ENCODE assay signal across 14 cellular contexts in genomic region chr15:80615361-80615736, GRCh38.
A peak's percentile ranks its signal among the peaks of the same experiment; 100 is the strongest.
DNase-seq lines count a peak whose midpoint lies in the region; ATAC-seq, FAIRE-seq and TF ChIP-seq lines count a peak whose summit lies in the region.
"Had no signal": no experiment of that assay in that cellular context is flagged by ENCODE, and none has a peak within 500 bp of the region (broad histone marks: within the 10 kb centered on the region; RNA-seq: fewer than 3 reads in every experiment).

No MANE protein-coding gene starts in this region.

- ATAC-seq in Right ventricle myocardium inferior (peak; percentile 20), lower lobe of right lung (peak; percentile 7 to 9), GM18502 (IDR thresholded peaks at IDR 0.05; ENCODE audit: poor library complexity, unreplicated experiment) (no peak), HG03571 (IDR thresholded peaks at IDR 0.05; ENCODE audit: unreplicated experiment) (no peak)

- H3K36me3 ChIP-seq in right atrium auricular region (no peaks in the 10 kb centered on the region), adipocyte (ENCODE audit: control insufficient read depth, insufficient read depth, low read length, severe bottlenecking) (no peaks in the 10 kb centered on the region), lower lobe of right lung (no peaks in the 10 kb centered on the region)

- no peak for DNase-seq in Right ventricle myocardium inferior (ENCODE audit: missing footprints)
- no peak for DNase-seq in right atrium auricular region (ENCODE audit: low spot score)
- no peak for DNase-seq in adipocyte (ENCODE audit: low read depth)
- DNase-seq in lower lobe of right lung: no peak
- DNase-seq in urothelium cell line (ENCODE audit: low spot score): no peak
- no peak for DNase-seq in NCI-H1105 (lab: John Stamatoyannopoulos, UW)
- DNase-seq: GF-D8, KG1 had no signal

- TF ChIP-seq CTCF in right atrium auricular region (IDR thresholded peaks at IDR 0.05): no peak
- TF ChIP-seq CTCF in lower lobe of right lung (IDR thresholded peaks at IDR 0.05): no peak

- intact Hi-C loops in Right ventricle myocardium inferior (cut with DNase I) (no loop called here), lower lobe of right lung (cut with DNase I) (no loop called here)

- H3K9ac ChIP-seq in adipocyte (ENCODE audit: low read length): peak overlapping the region; percentile 6

- H3K9me3 ChIP-seq in right atrium auricular region (no peaks in the 10 kb centered on the region), adipocyte (ENCODE audit: control insufficient read depth, low read length) (no peaks in the 10 kb centered on the region), lower lobe of right lung (no peaks in the 10 kb centered on the region)
- H3K9me3 ChIP-seq: A549 had no signal

- H3K27me3 ChIP-seq in right atrium auricular region (no peaks in the 10 kb centered on the region), adipocyte (replicated peaks; ENCODE audit: control insufficient read depth, insufficient read depth, low read length) (no peaks in the 10 kb centered on the region), lower lobe of right lung (ENCODE audit: low read depth) (no peaks in the 10 kb centered on the region)

- peaks cover 2 to 11% of the 10 kb centered on the region in 2 donors for H3K4me1 ChIP-seq in right atrium auricular region
- peaks cover 24% of the 10 kb centered on the region for H3K4me1 ChIP-seq in adipocyte (ENCODE audit: control insufficient read depth, insufficient read depth, low read length)
- H3K4me1 ChIP-seq in lower lobe of right lung: peaks cover 19% of the 10 kb centered on the region

- H3K4me3 ChIP-seq in right atrium auricular region (no peak overlapping the region), adipocyte (ENCODE audit: low read length) (no peak overlapping the region), lower lobe of right lung (no peak overlapping the region)
- H3K4me3 ChIP-seq: A549, PC-9 had no signal

- H3K27ac ChIP-seq in right atrium auricular region: no peak overlapping the region
- no peak overlapping the region for H3K27ac ChIP-seq in lower lobe of right lung
- H3K27ac ChIP-seq: PC-9, SK-N-MC had no signal

- peak; percentile 97 for FAIRE-seq in urothelium cell line (lab: Jason Lieb, UNC)
- FAIRE-seq: A549, GM12891 had no signal

Comparison
In these comparisons a context has a peak if more than half of its experiments do, and no peak if none do; other contexts are left out.
1. ATAC-seq: peak in Right ventricle myocardium inferior (single experiment) and lower lobe of right lung (2 of 2); none in GM18502 (single experiment) and HG03571 (single experiment).